21 cellular contexts compared by ENCODE assay signal in genomic region chr2:127428057-127428814, GRCh38. TPM values are rescaled to one million over a fixed set of nuclear protein-coding genes. Genes with fewer than 3 reads are reported as not detected.
"Had no signal": no experiment of that assay in that cellular context is flagged by ENCODE, and none has a peak within 500 bp of the region (broad histone marks: within the 10 kb centered on the region; RNA-seq: fewer than 3 reads in every experiment).

No MANE protein-coding gene starts in this region.

- H3K4me3 Mint-ChIP-seq: dendritic cell treated with granulocyte-macrophage colony-stimulating factor and Interleukin-4, amounts not matched to agents 40 ng/mL and 50 ng/mL, for 4 days; effector memory CD8-positive, alpha-beta T cell; naive thymus-derived CD8-positive, alpha-beta T cell; stimulated activated naive B cell treated with anti-CD40 and anti-IgM and Interleukin-4, amounts not matched to agents 10 μg/mL and 1 μg/mL and 100 μg/mL, for 72 hours; stimulated activated naive CD8-positive, alpha-beta T cell treated with anti-CD3 and anti-CD28 coated beads, Interleukin-15, amount 100 ng/mL, for 72 hours had no signal

- H3K27me3 ChIP-seq: ovary, testis had no signal

- H3K27ac ChIP-seq: epithelial cell of prostate, esophagus squamous epithelium, gastroesophageal sphincter, left lung, ovary, testis, tibial nerve had no signal

- H3K27me3 Mint-ChIP-seq: stimulated activated naive B cell treated with anti-CD40 and anti-IgM and Interleukin-4, amounts not matched to agents 10 μg/mL and 1 μg/mL and 100 μg/mL, for 72 hours had no signal

- H3K36me3 ChIP-seq: esophagus squamous epithelium, left lung, ovary had no signal

- DNase-seq: effector memory CD8-positive, alpha-beta T cell; esophagus squamous epithelium; foreskin fibroblast; glutamatergic neuron; islet precursor cell; left lung; mucosa of descending colon; naive thymus-derived CD8-positive, alpha-beta T cell; stimulated activated CD4-positive, alpha-beta T cell treated with anti-CD3 and anti-CD28 coated beads, Interleukin-2, amount 100 ng/mL, for 24 hours; stimulated activated CD4-positive, alpha-beta T cell treated with anti-CD3 and anti-CD28 coated beads, Interleukin-4, amount 100 ng/mL, for 4 hours; stimulated activated naive B cell treated with anti-CD40 and anti-IgM and Interleukin-4, amounts not matched to agents 10 μg/mL and 1 μg/mL and 100 μg/mL, for 72 hours; stimulated activated naive CD8-positive, alpha-beta T cell treated with anti-CD3 and anti-CD28 coated beads, Interleukin-15, amount 100 ng/mL, for 72 hours had no signal

- H3K9me3 Mint-ChIP-seq: dendritic cell treated with granulocyte-macrophage colony-stimulating factor and Interleukin-4, amounts not matched to agents 40 ng/mL and 50 ng/mL, for 4 days; effector memory CD8-positive, alpha-beta T cell; naive thymus-derived CD8-positive, alpha-beta T cell; stimulated activated naive B cell treated with anti-CD40 and anti-IgM and Interleukin-4, amounts not matched to agents 10 μg/mL and 1 μg/mL and 100 μg/mL, for 72 hours; stimulated activated naive CD8-positive, alpha-beta T cell treated with anti-CD3 and anti-CD28 coated beads, Interleukin-15, amount 100 ng/mL, for 72 hours had no signal

- ATAC-seq: effector memory CD8-positive, alpha-beta T cell; gastroesophageal sphincter; left lung; mucosa of descending colon; naive thymus-derived CD8-positive, alpha-beta T cell; right cardiac atrium; stimulated activated naive B cell treated with anti-CD40 and anti-IgM and Interleukin-4, amounts not matched to agents 10 μg/mL and 1 μg/mL and 100 μg/mL, for 72 hours; stimulated activated naive CD8-positive, alpha-beta T cell treated with anti-CD3 and anti-CD28 coated beads, Interleukin-15, amount 100 ng/mL, for 72 hours had no signal

- H3K27ac Mint-ChIP-seq: dendritic cell treated with granulocyte-macrophage colony-stimulating factor and Interleukin-4, amounts not matched to agents 40 ng/mL and 50 ng/mL, for 4 days; effector memory CD8-positive, alpha-beta T cell; stimulated activated naive B cell treated with anti-CD40 and anti-IgM and Interleukin-4, amounts not matched to agents 10 μg/mL and 1 μg/mL and 100 μg/mL, for 72 hours had no signal

- H3K9me3 ChIP-seq: esophagus squamous epithelium, gastroesophageal sphincter, left lung, mucosa of descending colon, ovary, testis, tibial nerve had no signal

- H3K4me3 ChIP-seq: esophagus squamous epithelium, gastroesophageal sphincter, left lung, mucosa of descending colon, ovary, testis, tibial nerve had no signal

RNA-seq across cellular contexts. Expression of gene PROC, which starts 10.0 kb away (rescaled TPM):
- total RNA-seq: gastroesophageal sphincter; naive thymus-derived CD8-positive, alpha-beta T cell; posterior vena cava; right cardiac atrium; subcutaneous adipose tissue; tibial nerve had no signal
- polyA plus RNA-seq: naive thymus-derived CD8-positive, alpha-beta T cell; ovary had no signal
